Comparison of ENCODE assay signal across 11 cellular contexts in the genomic region with DNA sequence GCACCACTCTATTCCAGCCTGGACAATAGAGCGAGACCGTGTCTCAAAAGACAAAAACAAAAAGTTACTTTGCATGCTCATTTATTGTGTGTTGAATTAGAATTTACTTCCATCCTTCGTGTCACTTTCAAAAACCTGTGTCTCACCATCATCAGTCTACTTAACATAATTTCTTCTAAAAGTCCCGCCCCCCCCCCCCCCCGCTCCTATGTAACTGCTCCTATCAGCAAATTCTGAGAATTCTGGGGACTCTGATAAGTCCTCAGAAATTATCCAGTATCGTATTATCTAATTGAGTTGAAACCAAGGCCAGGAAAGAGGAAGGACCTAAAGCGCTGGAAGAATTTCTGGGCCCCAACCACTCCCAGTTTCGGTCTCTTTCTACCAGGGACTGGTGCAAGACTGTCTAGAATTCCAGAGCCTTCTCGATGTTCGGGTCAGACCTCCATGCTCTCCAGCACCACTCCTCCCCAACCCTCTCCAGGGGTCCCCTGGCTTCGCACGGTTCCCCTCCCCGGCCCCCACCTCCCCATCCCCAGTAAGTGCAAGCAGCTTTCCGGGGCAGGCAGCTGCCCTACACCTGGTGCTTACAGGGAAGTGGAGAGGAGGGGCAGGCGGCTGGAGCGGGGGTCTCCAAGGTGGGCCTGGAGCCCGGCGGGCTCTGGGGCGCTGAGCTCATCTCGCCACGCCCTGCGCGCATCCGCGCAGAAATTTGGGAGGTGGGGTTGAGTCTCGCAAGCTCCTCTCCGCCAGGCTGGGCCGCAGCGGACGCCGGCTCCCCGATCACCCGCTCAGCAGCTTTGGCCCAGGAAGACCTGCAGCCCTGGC. TPM values are rescaled to one million over a fixed set of nuclear protein-coding genes. Genes with fewer than 3 reads are reported as not detected.
A peak's percentile ranks its signal among the peaks of the same experiment; 100 is the strongest.
DNase-seq lines count a peak whose midpoint lies in the region; ATAC-seq and TF ChIP-seq lines count a peak whose summit lies in the region.
"Had no signal": no experiment of that assay in that cellular context is flagged by ENCODE, and none has a peak within 500 bp of the region (broad histone marks: within the 10 kb centered on the region; RNA-seq: fewer than 3 reads in every experiment).

No MANE protein-coding gene starts in this region.

- H3K27ac ChIP-seq in HUES6 (ENCODE audit: low read depth, low read length) (no peak overlapping the region), colonic mucosa (no peak overlapping the region), subcutaneous abdominal adipose tissue (ENCODE audit: low read depth, low read length) (no peak overlapping the region)
- H3K27ac ChIP-seq: pancreas, RWPE1 had no signal

- H3K9ac ChIP-seq in HUES6 (ENCODE audit: low read length) (no peak overlapping the region), colonic mucosa (ENCODE audit: low read depth in 2 of 2, low read length in 2 of 2) (no peak overlapping the region), subcutaneous abdominal adipose tissue (ENCODE audit: low read length in 5 of 5) (no peak overlapping the region)

- no peaks in the 10 kb centered on the region; the same call in 1 of the 2 replicates for H3K4me1 ChIP-seq in HUES6 (ENCODE audit: control insufficient read depth, insufficient read depth, low read length)
- H3K4me1 ChIP-seq in colonic mucosa: no peaks in the 10 kb centered on the region
- peaks cover 0 to 8% (median 0%) of the 10 kb centered on the region in 5 donors for H3K4me1 ChIP-seq in subcutaneous abdominal adipose tissue (ENCODE audit: control insufficient read depth in 5 of 5, insufficient read depth in 5 of 5, low read length in 5 of 5)
- H3K4me1 ChIP-seq: pancreas had no signal

- ATAC-seq in HG03457 (IDR thresholded peaks at IDR 0.05; ENCODE audit: unreplicated experiment): no peak
- no peak for ATAC-seq in GM18517 (IDR thresholded peaks at IDR 0.05; ENCODE audit: unreplicated experiment)

- H3K4me3 ChIP-seq in HUES6 (ENCODE audit: low read depth, low read length) (peak overlapping the region; percentile 40; the same call in 1 of the 2 replicates), colonic mucosa (peak overlapping the region; percentile 7), iPS-18c (ENCODE audit: insufficient read depth, low read depth, low read length) (peak overlapping the region; percentile 34; the same call in 1 of the 2 replicates), subcutaneous abdominal adipose tissue (ENCODE audit: low read depth in 1 of 5, low read length in 5 of 5) (peak overlapping the region in 4 of 5 donors; percentile 27 to 51 (median 40))
- H3K4me3 ChIP-seq: pancreas had no signal

- TF ChIP-seq CTCF in colonic mucosa (IDR thresholded peaks at IDR 0.05): no peak

- H3K27me3 ChIP-seq in HUES6 (ENCODE audit: control insufficient read depth, insufficient read depth, low read length) (no peaks in the 10 kb centered on the region), colonic mucosa (no peaks in the 10 kb centered on the region), subcutaneous abdominal adipose tissue (ENCODE audit: control insufficient read depth in 5 of 5, insufficient read depth in 4 of 5, low read length in 5 of 5) (peaks cover 0 to 9% (median 6%) of the 10 kb centered on the region in 5 donors)
- H3K27me3 ChIP-seq: pancreas had no signal

- H3K9me3 ChIP-seq in HUES6 (ENCODE audit: control insufficient read depth, insufficient read depth, low read depth, low read length): no peaks in the 10 kb centered on the region
- no peaks in the 10 kb centered on the region for H3K9me3 ChIP-seq in colonic mucosa
- H3K9me3 ChIP-seq in iPS-18c (ENCODE audit: control insufficient read depth, insufficient read depth, low read length): peaks cover 5% of the 10 kb centered on the region
- H3K9me3 ChIP-seq in subcutaneous abdominal adipose tissue (ENCODE audit: control insufficient read depth in 5 of 5, low read length in 5 of 5): no peaks in the 10 kb centered on the region
- H3K9me3 ChIP-seq: pancreas had no signal

- DNase-seq in colonic mucosa (no peak), NCI-H526 treated with DMSO at 0.1 percent for 48 hours (lab: John Stamatoyannopoulos, UW) (no peak)
- DNase-seq in activated effector memory CD4-positive, alpha-beta T cell treated with Interleukin-2 at 50 U/mL for 16 hours: no peak
- DNase-seq: activated T-cell treated with anti-CD3 and anti-CD28 coated beads, Interleukin-2, amount 50 U/mL, for 48 hours had no signal

- H3K36me3 ChIP-seq in HUES6 (ENCODE audit: control insufficient read depth, insufficient read depth, low read length) (no peaks in the 10 kb centered on the region; the same call in 1 of the 2 replicates), colonic mucosa (no peaks in the 10 kb centered on the region), subcutaneous abdominal adipose tissue (ENCODE audit: control insufficient read depth in 5 of 5, insufficient read depth in 5 of 5, low read length in 5 of 5) (no peaks in the 10 kb centered on the region)
- H3K36me3 ChIP-seq: pancreas had no signal

- intact Hi-C loops in colonic mucosa (cut with DNase I): no loop called here

RNA-seq across cellular contexts. Expression of gene ZNF496, which starts 15.9 kb away (rescaled TPM):
- total RNA-seq in colonic mucosa: 10 to 100 TPM; 11.7 to 15.6 TPM
